ENCODE assay signal across 14 cellular contexts in the genomic region with DNA sequence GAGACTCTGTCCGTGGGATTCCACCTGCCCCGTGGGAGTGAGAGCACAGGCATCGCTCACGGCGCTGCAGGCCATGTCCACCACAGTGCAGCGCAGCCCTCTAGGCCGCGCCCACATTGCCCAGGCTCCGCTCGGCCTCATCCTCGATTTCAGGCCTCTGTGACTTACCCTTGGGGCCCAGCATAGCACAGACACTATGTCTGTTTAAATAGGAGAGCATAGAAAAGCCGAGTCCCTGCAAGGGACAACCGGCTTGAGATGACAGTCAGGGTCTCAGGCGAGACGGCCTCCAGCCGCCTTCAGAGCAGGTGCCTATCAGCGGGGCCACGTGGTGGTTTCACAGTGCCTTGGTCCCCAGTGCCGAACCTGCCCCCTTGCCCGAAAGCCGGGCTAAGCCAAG. TPM values are rescaled to one million over a fixed set of nuclear protein-coding genes. Genes with fewer than 3 reads are reported as not detected.
DNase-seq lines count a peak whose midpoint lies in the region; ATAC-seq and TF ChIP-seq lines count a peak whose summit lies in the region.
"Had no signal": no experiment of that assay in that cellular context is flagged by ENCODE, and none has a peak within 500 bp of the region (broad histone marks: within the 10 kb centered on the region; RNA-seq: fewer than 3 reads in every experiment).

No MANE protein-coding gene starts in this region.

- H3K36me3 ChIP-seq in neuronal stem cell (replicated peaks in 1 of 2; ENCODE audit: control insufficient read depth in 2 of 2, insufficient read depth in 2 of 2, low read length in 2 of 2) = no peaks in the 10 kb centered on the region
- H3K36me3 ChIP-seq: BLaER1 treated with 17β-estradiol and CSF1 and Interleukin-3, amounts not matched to agents 10 nM and 100 nM had no signal

- intact Hi-C loops in left ventricle myocardium superior (cut with micrococcal nuclease) (no loop called here), cardiac septum (cut with DNase I) (no loop called here)

- H4K91ac ChIP-seq in neuronal stem cell (ENCODE audit: low read depth, low read length, poor library complexity) = no peak overlapping the region

- no peak overlapping the region for H3K9ac ChIP-seq in neuronal stem cell (ENCODE audit: low read depth, low read length, poor library complexity)
- H3K9ac ChIP-seq: BLaER1 treated with 17β-estradiol and CSF1 and Interleukin-3, amounts not matched to agents 10 nM and 100 nM had no signal

- H3K23ac ChIP-seq in neuronal stem cell (ENCODE audit: low read depth, low read length, poor library complexity) = no peak overlapping the region

- no peak overlapping the region for H2BK120ac ChIP-seq in neuronal stem cell (ENCODE audit: low read depth, low read length)

- peak overlapping the region; percentile 57 for H3K18ac ChIP-seq in neuronal stem cell (ENCODE audit: low read length)

- no peak for TF ChIP-seq CTCF in GM10248 (IDR thresholded peaks at IDR 0.05; ENCODE audit: control extremely low read depth, extremely low read depth, low read depth, missing control alignments)

- peaks cover 0 to 16% (median 4%) of the 10 kb centered on the region in 3 experiments for H3K27me3 ChIP-seq in neuronal stem cell (ENCODE audit: control insufficient read depth in 3 of 3, insufficient read depth in 3 of 3, low read depth in 1 of 3, low read length in 3 of 3)

- no CpG with 5 or more reads among the region's 21 CpGs for WGBS in neuronal stem cell (ENCODE audit: extremely low coverage in 2 of 2, insufficient read length in 2 of 2, insufficient replicate concordance in 1 of 2), 2 donors

- H3K27ac ChIP-seq in neuronal stem cell (replicated peaks; ENCODE audit: low read length) = no peak overlapping the region
- H3K27ac ChIP-seq: BLaER1 treated with 17β-estradiol and CSF1 and Interleukin-3, amounts not matched to agents 10 nM and 100 nM had no signal

- peak overlapping the region; percentile 38 for H3K14ac ChIP-seq in neuronal stem cell (ENCODE audit: low read length)

- POLR2A ChIA-PET in GM10248 (lab: Yijun Ruan, JAX) = no interaction called here

- H2BK12ac ChIP-seq in neuronal stem cell (ENCODE audit: low read length) = no peak overlapping the region

- peaks cover 0 to 3% of the 10 kb centered on the region in 2 donors for H3K9me3 ChIP-seq in neuronal stem cell (replicated peaks in 1 of 2; ENCODE audit: control insufficient read depth in 2 of 2, insufficient read depth in 1 of 2, low read depth in 1 of 2, low read length in 2 of 2)
- H3K9me3 ChIP-seq: BLaER1 treated with 17β-estradiol and CSF1 and Interleukin-3, amounts not matched to agents 10 nM and 100 nM had no signal

- H2BK15ac ChIP-seq in neuronal stem cell (ENCODE audit: low read length) = peak overlapping the region; percentile 21

- no peak overlapping the region for H2AFZ ChIP-seq in neuronal stem cell (ENCODE audit: low read length)
- H2AFZ ChIP-seq: GM23338 had no signal

- H3K4me1 ChIP-seq in neuronal stem cell (ENCODE audit: control insufficient read depth in 2 of 2, insufficient read depth in 1 of 2, low read depth in 1 of 2, low read length in 2 of 2) = peaks cover 0 to 10% of the 10 kb centered on the region in 2 donors

- no peak overlapping the region for H3K4me3 ChIP-seq in neuronal stem cell (ENCODE audit: low read length in 2 of 2)
- H3K4me3 ChIP-seq: BLaER1 treated with 17β-estradiol and CSF1 and Interleukin-3, amounts not matched to agents 10 nM and 100 nM; GM12878; GM23338 had no signal

- CTCF ChIA-PET in GM10248 (lab: Yijun Ruan, JAX) = no interaction called here

- no peak overlapping the region for H4K8ac ChIP-seq in neuronal stem cell (ENCODE audit: low read depth, low read length)

- DNase-seq in left ventricle myocardium superior (no peak), cardiac septum (ENCODE audit: low spot score) (no peak), RPMI8226 (peak; percentile 38), neuronal stem cell (ENCODE audit: low spot score) (no peak), GM10248 (ENCODE audit: extremely low spot score) (no peak)
- DNase-seq: Calu3; CD8-positive, alpha-beta T cell; DMS79 treated with DMSO at 0.1 percent for 48 hours; GF-D8; H9 had no signal

- H3K79me1 ChIP-seq in neuronal stem cell (ENCODE audit: low read depth, low read length) = no peaks in the 10 kb centered on the region

- peak overlapping the region; percentile 68 for H2BK5ac ChIP-seq in neuronal stem cell (ENCODE audit: low read length)

- no peak overlapping the region for H3K4ac ChIP-seq in neuronal stem cell (ENCODE audit: low read length)

- H2AK5ac ChIP-seq in neuronal stem cell (ENCODE audit: low read depth, low read length) = peak overlapping the region; percentile 32

- ATAC-seq in left ventricle myocardium superior = peak; percentile 9
- no peak for ATAC-seq in GM21576 (IDR thresholded peaks at IDR 0.05; ENCODE audit: unreplicated experiment)
- ATAC-seq: CD8-positive, alpha-beta T cell; GM12878; GM23338 had no signal

- H3K4me2 ChIP-seq in neuronal stem cell (ENCODE audit: insufficient read depth, low read length, poor library complexity, severe bottlenecking) = no peak overlapping the region
- H3K4me2 ChIP-seq: BLaER1 treated with 17β-estradiol and CSF1 and Interleukin-3, amounts not matched to agents 10 nM and 100 nM; GM23338 had no signal

RNA-seq across cellular contexts. Expression of a gene that starts 56.9 kb away (rescaled TPM):
- total RNA-seq in left ventricle myocardium superior = 15.7 TPM
- total RNA-seq in cardiac septum = 20.1 TPM
- 33.3 TPM for polyA plus RNA-seq in neuronal stem cell (2013, experiment 1 of 2)
- 32.4 TPM for polyA plus RNA-seq in neuronal stem cell (2013, experiment 2 of 2)
